ENCODE assay signal across 1 cellular context in the genomic region with DNA sequence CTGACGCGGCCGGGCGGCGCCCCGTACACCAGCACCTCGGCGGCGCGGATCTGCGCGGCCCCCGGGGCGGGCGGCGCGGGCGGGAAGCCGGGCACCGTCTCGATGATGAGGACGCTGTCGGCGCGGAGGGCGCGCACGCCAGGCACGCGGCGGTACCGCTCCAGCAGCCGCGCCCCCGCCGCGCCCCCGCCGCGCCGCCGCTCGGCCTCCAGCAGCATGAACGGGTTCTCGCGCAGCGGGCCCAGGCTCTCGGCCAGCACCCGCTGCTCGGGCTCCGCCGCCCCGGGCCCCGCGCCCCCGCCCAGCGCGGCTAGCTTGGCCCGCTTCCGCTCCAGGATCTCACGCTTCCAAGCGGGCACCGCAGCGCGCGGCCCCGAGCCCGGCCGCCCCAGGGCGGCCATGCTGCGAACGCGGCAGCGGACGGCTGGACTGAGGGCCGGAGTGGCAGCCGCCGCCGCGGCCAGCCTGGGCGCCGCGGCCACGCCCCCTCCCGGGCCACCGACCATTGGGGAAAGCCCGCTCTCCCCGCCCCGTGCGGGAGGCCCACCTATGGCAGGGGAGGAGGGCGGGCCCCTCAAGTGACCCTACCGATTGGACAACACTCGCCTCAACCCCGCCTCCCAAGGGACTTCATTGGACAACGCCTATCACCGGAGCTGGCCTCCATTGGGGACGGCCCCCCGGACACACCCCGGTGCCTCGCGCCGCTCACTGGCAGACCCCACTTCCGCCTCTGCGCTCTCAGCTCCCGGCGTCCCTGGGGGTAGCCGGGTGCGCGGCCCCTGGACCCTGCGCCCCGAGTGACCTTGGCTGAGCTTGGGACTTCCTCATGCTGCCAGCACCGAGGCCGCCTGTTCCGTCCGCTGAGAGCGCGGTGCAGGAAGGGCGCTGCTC.
A peak's percentile ranks its signal among the peaks of the same experiment; 100 is the strongest.
TF ChIP-seq lines count a peak whose summit lies in the region.

A gene with protein sequence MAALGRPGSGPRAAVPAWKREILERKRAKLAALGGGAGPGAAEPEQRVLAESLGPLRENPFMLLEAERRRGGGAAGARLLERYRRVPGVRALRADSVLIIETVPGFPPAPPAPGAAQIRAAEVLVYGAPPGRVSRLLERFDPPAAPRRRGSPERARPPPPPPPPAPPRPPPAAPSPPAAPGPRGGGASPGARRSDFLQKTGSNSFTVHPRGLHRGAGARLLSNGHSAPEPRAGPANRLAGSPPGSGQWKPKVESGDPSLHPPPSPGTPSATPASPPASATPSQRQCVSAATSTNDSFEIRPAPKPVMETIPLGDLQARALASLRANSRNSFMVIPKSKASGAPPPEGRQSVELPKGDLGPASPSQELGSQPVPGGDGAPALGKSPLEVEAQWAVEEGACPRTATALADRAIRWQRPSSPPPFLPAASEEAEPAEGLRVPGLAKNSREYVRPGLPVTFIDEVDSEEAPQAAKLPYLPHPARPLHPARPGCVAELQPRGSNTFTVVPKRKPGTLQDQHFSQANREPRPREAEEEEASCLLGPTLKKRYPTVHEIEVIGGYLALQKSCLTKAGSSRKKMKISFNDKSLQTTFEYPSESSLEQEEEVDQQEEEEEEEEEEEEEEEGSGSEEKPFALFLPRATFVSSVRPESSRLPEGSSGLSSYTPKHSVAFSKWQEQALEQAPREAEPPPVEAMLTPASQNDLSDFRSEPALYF (minus strand): TSS at position 431 of the 894 bp plus-strand sequence. CDS start 30 bp downstream, at position 401.

TF ChIP-seq in HepG2, 621 proteins besides CTCF, POLR2A, EP300 and RAD21 (continued from another document and continues in another):
- TF ChIP-seq, protein P1, sequence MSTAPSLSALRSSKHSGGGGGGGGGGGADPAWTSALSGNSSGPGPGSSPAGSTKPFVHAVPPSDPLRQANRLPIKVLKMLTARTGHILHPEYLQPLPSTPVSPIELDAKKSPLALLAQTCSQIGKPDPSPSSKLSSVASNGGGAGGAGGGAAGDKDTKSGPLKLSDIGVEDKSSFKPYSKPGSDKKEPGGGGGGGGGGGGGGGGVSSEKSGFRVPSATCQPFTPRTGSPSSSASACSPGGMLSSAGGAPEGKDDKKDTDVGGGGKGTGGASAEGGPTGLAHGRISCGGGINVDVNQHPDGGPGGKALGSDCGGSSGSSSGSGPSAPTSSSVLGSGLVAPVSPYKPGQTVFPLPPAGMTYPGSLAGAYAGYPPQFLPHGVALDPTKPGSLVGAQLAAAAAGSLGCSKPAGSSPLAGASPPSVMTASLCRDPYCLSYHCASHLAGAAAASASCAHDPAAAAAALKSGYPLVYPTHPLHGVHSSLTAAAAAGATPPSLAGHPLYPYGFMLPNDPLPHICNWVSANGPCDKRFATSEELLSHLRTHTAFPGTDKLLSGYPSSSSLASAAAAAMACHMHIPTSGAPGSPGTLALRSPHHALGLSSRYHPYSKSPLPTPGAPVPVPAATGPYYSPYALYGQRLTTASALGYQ (CRISPR knock-in tag; IDR thresholded peaks at IDR 0.05), result peak; percentile 42; the same call in 1 of the 2 replicates
- TF ChIP-seq, protein P2, sequence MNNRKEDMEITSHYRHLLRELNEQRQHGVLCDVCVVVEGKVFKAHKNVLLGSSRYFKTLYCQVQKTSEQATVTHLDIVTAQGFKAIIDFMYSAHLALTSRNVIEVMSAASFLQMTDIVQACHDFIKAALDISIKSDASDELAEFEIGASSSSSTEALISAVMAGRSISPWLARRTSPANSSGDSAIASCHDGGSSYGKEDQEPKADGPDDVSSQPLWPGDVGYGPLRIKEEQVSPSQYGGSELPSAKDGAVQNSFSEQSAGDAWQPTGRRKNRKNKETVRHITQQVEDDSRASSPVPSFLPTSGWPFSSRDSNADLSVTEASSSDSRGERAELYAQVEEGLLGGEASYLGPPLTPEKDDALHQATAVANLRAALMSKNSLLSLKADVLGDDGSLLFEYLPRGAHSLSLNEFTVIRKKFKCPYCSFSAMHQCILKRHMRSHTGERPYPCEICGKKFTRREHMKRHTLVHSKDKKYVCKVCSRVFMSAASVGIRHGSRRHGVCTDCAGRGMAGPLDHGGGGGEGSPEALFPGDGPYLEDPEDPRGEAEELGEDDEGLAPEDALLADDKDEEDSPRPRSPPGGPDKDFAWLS (CRISPR knock-in tag; IDR thresholded peaks at IDR 0.05; ENCODE audit: borderline replicate concordance), result no peak
- TF ChIP-seq ZNF761 (CRISPR knock-in tag; conservative IDR thresholded peaks at IDR 0.05), result 0 out of 2 replicates have a peak, but pooled peaks have one; percentile 30
- peak; percentile 95 for TF ChIP-seq HDAC2 (CRISPR knock-in tag; IDR thresholded peaks at IDR 0.05)
- TF ChIP-seq, protein P3, sequence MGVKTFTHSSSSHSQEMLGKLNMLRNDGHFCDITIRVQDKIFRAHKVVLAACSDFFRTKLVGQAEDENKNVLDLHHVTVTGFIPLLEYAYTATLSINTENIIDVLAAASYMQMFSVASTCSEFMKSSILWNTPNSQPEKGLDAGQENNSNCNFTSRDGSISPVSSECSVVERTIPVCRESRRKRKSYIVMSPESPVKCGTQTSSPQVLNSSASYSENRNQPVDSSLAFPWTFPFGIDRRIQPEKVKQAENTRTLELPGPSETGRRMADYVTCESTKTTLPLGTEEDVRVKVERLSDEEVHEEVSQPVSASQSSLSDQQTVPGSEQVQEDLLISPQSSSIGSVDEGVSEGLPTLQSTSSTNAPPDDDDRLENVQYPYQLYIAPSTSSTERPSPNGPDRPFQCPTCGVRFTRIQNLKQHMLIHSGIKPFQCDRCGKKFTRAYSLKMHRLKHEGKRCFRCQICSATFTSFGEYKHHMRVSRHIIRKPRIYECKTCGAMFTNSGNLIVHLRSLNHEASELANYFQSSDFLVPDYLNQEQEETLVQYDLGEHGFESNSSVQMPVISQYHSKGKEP (CRISPR knock-in tag; IDR thresholded peaks at IDR 0.05), result no peak
- TF ChIP-seq ZNF572 (CRISPR knock-in tag; IDR thresholded peaks at IDR 0.05), result 0 out of 2 replicates have a peak, but pooled peaks have one; percentile 64
- TF ChIP-seq, protein P4, sequence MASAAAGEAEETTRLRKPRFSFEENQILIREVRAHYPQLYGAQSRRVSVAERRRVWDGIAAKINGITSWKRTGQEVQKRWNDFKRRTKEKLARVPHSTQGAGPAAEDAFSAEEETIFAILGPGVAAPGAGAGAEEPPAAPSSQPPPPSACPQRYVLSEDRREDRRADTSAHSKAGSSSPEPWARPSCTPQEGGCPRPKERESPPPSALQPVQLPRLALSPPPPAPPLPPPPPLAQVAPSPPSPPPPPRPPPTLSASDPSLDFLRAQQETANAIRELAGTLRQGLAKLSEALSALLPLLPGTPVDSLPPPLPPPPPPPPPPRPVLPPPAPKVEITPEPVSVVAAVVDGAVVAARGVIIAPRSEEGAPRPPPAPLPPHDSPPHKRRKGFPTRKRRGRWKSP (CRISPR knock-in tag; IDR thresholded peaks at IDR 0.05), result peak; percentile 62
- TF ChIP-seq NFRKB (IDR thresholded peaks at IDR 0.05), result no peak
- peak; percentile 75; the same call in 1 of the 2 replicates for TF ChIP-seq ZKSCAN8 (CRISPR knock-in tag; IDR thresholded peaks at IDR 0.05; ENCODE audit: borderline replicate concordance)
- TF ChIP-seq ZSCAN29 (CRISPR knock-in tag; conservative IDR thresholded peaks at IDR 0.05), result 0 out of 2 replicates have a peak, but pooled peaks have one; percentile 50
- no peak for TF ChIP-seq PLRG1 (conservative IDR thresholded peaks at IDR 0.05)
- peak; percentile 61 for TF ChIP-seq ZNF563 (CRISPR knock-in tag; IDR thresholded peaks at IDR 0.05)
- TF ChIP-seq, protein P5, sequence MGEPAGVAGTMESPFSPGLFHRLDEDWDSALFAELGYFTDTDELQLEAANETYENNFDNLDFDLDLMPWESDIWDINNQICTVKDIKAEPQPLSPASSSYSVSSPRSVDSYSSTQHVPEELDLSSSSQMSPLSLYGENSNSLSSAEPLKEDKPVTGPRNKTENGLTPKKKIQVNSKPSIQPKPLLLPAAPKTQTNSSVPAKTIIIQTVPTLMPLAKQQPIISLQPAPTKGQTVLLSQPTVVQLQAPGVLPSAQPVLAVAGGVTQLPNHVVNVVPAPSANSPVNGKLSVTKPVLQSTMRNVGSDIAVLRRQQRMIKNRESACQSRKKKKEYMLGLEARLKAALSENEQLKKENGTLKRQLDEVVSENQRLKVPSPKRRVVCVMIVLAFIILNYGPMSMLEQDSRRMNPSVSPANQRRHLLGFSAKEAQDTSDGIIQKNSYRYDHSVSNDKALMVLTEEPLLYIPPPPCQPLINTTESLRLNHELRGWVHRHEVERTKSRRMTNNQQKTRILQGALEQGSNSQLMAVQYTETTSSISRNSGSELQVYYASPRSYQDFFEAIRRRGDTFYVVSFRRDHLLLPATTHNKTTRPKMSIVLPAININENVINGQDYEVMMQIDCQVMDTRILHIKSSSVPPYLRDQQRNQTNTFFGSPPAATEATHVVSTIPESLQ (CRISPR knock-in tag; conservative IDR thresholded peaks at IDR 0.05), result no peak
- TF ChIP-seq, protein P6, sequence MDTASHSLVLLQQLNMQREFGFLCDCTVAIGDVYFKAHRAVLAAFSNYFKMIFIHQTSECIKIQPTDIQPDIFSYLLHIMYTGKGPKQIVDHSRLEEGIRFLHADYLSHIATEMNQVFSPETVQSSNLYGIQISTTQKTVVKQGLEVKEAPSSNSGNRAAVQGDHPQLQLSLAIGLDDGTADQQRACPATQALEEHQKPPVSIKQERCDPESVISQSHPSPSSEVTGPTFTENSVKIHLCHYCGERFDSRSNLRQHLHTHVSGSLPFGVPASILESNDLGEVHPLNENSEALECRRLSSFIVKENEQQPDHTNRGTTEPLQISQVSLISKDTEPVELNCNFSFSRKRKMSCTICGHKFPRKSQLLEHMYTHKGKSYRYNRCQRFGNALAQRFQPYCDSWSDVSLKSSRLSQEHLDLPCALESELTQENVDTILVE (CRISPR knock-in tag; IDR thresholded peaks at IDR 0.05), result peak; percentile 97
- no peak for TF ChIP-seq SOX6 (IDR thresholded peaks at IDR 0.05)
- TF ChIP-seq SOX6 (CRISPR knock-in tag; IDR thresholded peaks at IDR 0.05), result peak; percentile 70; the same call in 1 of the 2 replicates
- no peak for TF ChIP-seq U2AF2 (IDR thresholded peaks at IDR 0.05; ENCODE audit: low read depth, low read length)
- TF ChIP-seq ZNF709 (CRISPR knock-in tag; IDR thresholded peaks at IDR 0.05), result peak; percentile 46; the same call in 1 of the 2 replicates
- TF ChIP-seq ZNF780A (CRISPR knock-in tag; IDR thresholded peaks at IDR 0.05), result no peak
- TF ChIP-seq DMAP1 (CRISPR knock-in tag; IDR thresholded peaks at IDR 0.05), result peak; percentile 87; the same call in 1 of the 2 replicates
- TF ChIP-seq ZNF451 (CRISPR knock-in tag; IDR thresholded peaks at IDR 0.05), result peak; percentile 81
- peak; percentile 72; the same call in 1 of the 2 replicates for TF ChIP-seq ZSCAN9 (CRISPR knock-in tag; IDR thresholded peaks at IDR 0.05; ENCODE audit: borderline replicate concordance)
- TF ChIP-seq ZKSCAN5 (CRISPR knock-in tag; IDR thresholded peaks at IDR 0.05), result no peak
- peak; percentile 84 for TF ChIP-seq HES4 (CRISPR knock-in tag; IDR thresholded peaks at IDR 0.05; ENCODE audit: borderline replicate concordance)
- no peak; the same call in 1 of the 2 replicates for TF ChIP-seq ZNF629 (CRISPR knock-in tag; conservative IDR thresholded peaks at IDR 0.05)
- TF ChIP-seq, protein P7, sequence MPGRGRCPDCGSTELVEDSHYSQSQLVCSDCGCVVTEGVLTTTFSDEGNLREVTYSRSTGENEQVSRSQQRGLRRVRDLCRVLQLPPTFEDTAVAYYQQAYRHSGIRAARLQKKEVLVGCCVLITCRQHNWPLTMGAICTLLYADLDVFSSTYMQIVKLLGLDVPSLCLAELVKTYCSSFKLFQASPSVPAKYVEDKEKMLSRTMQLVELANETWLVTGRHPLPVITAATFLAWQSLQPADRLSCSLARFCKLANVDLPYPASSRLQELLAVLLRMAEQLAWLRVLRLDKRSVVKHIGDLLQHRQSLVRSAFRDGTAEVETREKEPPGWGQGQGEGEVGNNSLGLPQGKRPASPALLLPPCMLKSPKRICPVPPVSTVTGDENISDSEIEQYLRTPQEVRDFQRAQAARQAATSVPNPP (CRISPR knock-in tag; IDR thresholded peaks at IDR 0.05), result peak; percentile 83; the same call in 1 of the 2 replicates
- TF ChIP-seq ZNF432 (CRISPR knock-in tag; IDR thresholded peaks at IDR 0.05; ENCODE audit: borderline replicate concordance), result no peak
- TF ChIP-seq, protein P8, sequence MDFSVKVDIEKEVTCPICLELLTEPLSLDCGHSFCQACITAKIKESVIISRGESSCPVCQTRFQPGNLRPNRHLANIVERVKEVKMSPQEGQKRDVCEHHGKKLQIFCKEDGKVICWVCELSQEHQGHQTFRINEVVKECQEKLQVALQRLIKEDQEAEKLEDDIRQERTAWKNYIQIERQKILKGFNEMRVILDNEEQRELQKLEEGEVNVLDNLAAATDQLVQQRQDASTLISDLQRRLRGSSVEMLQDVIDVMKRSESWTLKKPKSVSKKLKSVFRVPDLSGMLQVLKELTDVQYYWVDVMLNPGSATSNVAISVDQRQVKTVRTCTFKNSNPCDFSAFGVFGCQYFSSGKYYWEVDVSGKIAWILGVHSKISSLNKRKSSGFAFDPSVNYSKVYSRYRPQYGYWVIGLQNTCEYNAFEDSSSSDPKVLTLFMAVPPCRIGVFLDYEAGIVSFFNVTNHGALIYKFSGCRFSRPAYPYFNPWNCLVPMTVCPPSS (IDR thresholded peaks at IDR 0.05), result no peak
- no peak for TF ChIP-seq EZH2 (conservative IDR thresholded peaks at IDR 0.05; ENCODE audit: low read depth, low read length)
- peak; percentile 74 to 88 for TF ChIP-seq NR2F1 (CRISPR knock-in tag; IDR thresholded peaks at IDR 0.05)
- peak; percentile 69 for TF ChIP-seq RBM22 (optimal IDR thresholded peaks at IDR 0.05; ENCODE audit: low read length)
- TF ChIP-seq, protein P9, sequence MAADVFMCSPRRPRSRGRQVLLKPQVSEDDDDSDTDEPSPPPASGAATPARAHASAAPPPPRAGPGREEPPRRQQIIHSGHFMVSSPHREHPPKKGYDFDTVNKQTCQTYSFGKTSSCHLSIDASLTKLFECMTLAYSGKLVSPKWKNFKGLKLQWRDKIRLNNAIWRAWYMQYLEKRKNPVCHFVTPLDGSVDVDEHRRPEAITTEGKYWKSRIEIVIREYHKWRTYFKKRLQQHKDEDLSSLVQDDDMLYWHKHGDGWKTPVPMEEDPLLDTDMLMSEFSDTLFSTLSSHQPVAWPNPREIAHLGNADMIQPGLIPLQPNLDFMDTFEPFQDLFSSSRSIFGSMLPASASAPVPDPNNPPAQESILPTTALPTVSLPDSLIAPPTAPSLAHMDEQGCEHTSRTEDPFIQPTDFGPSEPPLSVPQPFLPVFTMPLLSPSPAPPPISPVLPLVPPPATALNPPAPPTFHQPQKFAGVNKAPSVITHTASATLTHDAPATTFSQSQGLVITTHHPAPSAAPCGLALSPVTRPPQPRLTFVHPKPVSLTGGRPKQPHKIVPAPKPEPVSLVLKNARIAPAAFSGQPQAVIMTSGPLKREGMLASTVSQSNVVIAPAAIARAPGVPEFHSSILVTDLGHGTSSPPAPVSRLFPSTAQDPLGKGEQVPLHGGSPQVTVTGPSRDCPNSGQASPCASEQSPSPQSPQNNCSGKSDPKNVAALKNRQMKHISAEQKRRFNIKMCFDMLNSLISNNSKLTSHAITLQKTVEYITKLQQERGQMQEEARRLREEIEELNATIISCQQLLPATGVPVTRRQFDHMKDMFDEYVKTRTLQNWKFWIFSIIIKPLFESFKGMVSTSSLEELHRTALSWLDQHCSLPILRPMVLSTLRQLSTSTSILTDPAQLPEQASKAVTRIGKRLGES (CRISPR knock-in tag; IDR thresholded peaks at IDR 0.05; ENCODE audit: borderline replicate concordance), result no peak; the same call in 1 of the 2 replicates
- TF ChIP-seq NBN (conservative IDR thresholded peaks at IDR 0.05), result no peak
- 0 out of 2 replicates have a peak, but pooled peaks have one; percentile 43 for TF ChIP-seq THYN1 (CRISPR knock-in tag; IDR thresholded peaks at IDR 0.05; ENCODE audit: borderline replicate concordance, low read depth)
- TF ChIP-seq, protein P10, sequence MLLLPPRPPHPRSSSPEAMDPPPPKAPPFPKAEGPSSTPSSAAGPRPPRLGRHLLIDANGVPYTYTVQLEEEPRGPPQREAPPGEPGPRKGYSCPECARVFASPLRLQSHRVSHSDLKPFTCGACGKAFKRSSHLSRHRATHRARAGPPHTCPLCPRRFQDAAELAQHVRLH (CRISPR knock-in tag; IDR thresholded peaks at IDR 0.05; ENCODE audit: borderline replicate concordance, low read depth), result peak; percentile 75; the same call in 1 of the 2 replicates
- TF ChIP-seq SAFB2 (CRISPR knock-in tag; IDR thresholded peaks at IDR 0.05; ENCODE audit: borderline replicate concordance, low read depth), result 0 out of 2 replicates have a peak, but pooled peaks have one; percentile 68
